Comparison of ENCODE assay signal across 11 cellular contexts in genomic region chrX:152959626-152960025, GRCh38. TPM values are rescaled to one million over a fixed set of nuclear protein-coding genes. Genes with fewer than 3 reads are reported as not detected.
"Had no signal": no experiment of that assay in that cellular context is flagged by ENCODE, and none has a peak within 500 bp of the region (broad histone marks: within the 10 kb centered on the region; RNA-seq: fewer than 3 reads in every experiment).

No MANE protein-coding gene starts in this region.

- DNase-seq: activated effector memory CD4-positive, alpha-beta T cell treated with anti-CD3 and anti-CD28 coated beads, Interleukin-2, amount 50 U/mL, for 16 hours; small intestine; transverse colon; WERI-Rb-1 had no signal

- H3K4me3 ChIP-seq: cardiac muscle cell, hepatocyte, transverse colon had no signal

- H3K9me3 ChIP-seq: neutrophil, transverse colon had no signal

- H3K27me3 ChIP-seq: cardiac muscle cell, hepatocyte, neutrophil, transverse colon had no signal

- H3K27ac ChIP-seq: cardiac muscle cell, hepatocyte, WERI-Rb-1 had no signal

- H3K79me2 ChIP-seq: hepatocyte had no signal

- H3K36me3 ChIP-seq: cardiac muscle cell, transverse colon, WERI-Rb-1 had no signal

RNA-seq across cellular contexts. Expression of gene PNMA5, which starts 34.3 kb away (rescaled TPM):
- total RNA-seq: cardiac muscle cell, endothelial cell of umbilical vein, lower leg skin, subcutaneous adipose tissue, transverse colon had no signal
- polyA plus RNA-seq: cardiac muscle cell; endothelial cell of umbilical vein; hepatocyte; naive thymus-derived CD4-positive, alpha-beta T cell had no signal
